In genomic region chr3:49501258-49501609, GRCh38 we compare ENCODE assay signal across 14 cellular contexts. TPM values are rescaled to one million over a fixed set of nuclear protein-coding genes. Genes with fewer than 3 reads are reported as not detected.
DNase-seq lines count a peak whose midpoint lies in the region; ATAC-seq and TF ChIP-seq lines count a peak whose summit lies in the region.
"Had no signal": no experiment of that assay in that cellular context is flagged by ENCODE, and none has a peak within 500 bp of the region (broad histone marks: within the 10 kb centered on the region; RNA-seq: fewer than 3 reads in every experiment).

No MANE protein-coding gene starts in this region.

- H3K27ac Mint-ChIP-seq in T-helper 2 cell treated with Interferon-gamma antibody and Interleukin-4, amounts not matched to agents 5 μg/mL and 100 μg/mL, for 36 hours = peak overlapping the region; percentile 14
- H3K27ac Mint-ChIP-seq in osteocyte (ENCODE audit: unreplicated experiment) = peak overlapping the region; percentile 98
- peak overlapping the region in 1 of 9 donors; percentile 45 for H3K27ac Mint-ChIP-seq in naive thymus-derived CD4-positive, alpha-beta T cell
- H3K27ac Mint-ChIP-seq: activated CD4-positive, alpha-beta T cell treated with anti-CD3 and anti-CD28 coated beads, Interleukin-2, amount 10 ng/mL, durations not matched to agents 7 days and 5 days; activated naive CD4-positive, alpha-beta T cell treated with anti-CD3 and anti-CD28 coated beads, Interleukin-2, amount 50 U/mL, for 24 hours; progenitor cell of endocrine pancreas had no signal

- peaks cover 0 to 7% (median 0%) of the 10 kb centered on the region in 9 donors for H3K36me3 ChIP-seq in heart left ventricle
- no peaks in the 10 kb centered on the region for H3K36me3 ChIP-seq in aorta (ENCODE audit: control insufficient read depth in 1 of 2, insufficient read depth in 2 of 2, low read length in 1 of 2)
- H3K36me3 ChIP-seq in naive thymus-derived CD4-positive, alpha-beta T cell (ENCODE audit: control insufficient read depth in 2 of 3, insufficient read depth in 3 of 3, low read length in 3 of 3) = no peaks in the 10 kb centered on the region

- POLR2A ChIA-PET in naive thymus-derived CD4-positive, alpha-beta T cell (lab: Charles Lee) = no interaction called here

- peaks cover 14% of the 10 kb centered on the region for H3K36me3 Mint-ChIP-seq in T-helper 2 cell treated with Interferon-gamma antibody and Interleukin-4, amounts not matched to agents 5 μg/mL and 100 μg/mL, for 36 hours (ENCODE audit: low read depth)
- H3K36me3 Mint-ChIP-seq in osteocyte (ENCODE audit: unreplicated experiment) = peaks cover 7% of the 10 kb centered on the region
- peaks cover 3 to 12% (median 11%) of the 10 kb centered on the region in 5 donors for H3K36me3 Mint-ChIP-seq in naive thymus-derived CD4-positive, alpha-beta T cell

- DNase-seq in T-helper 2 cell treated with Interferon-gamma antibody and Interleukin-4, amounts not matched to agents 5 μg/mL and 100 μg/mL, for 36 hours (ENCODE audit: low spot score) = no peak
- DNase-seq in T-helper 2 cell = no peak
- no peak for DNase-seq in heart left ventricle
- no peak for DNase-seq in osteocyte (ENCODE audit: extremely low spot score, unreplicated experiment)
- DNase-seq in aorta = no peak
- no peak for DNase-seq in stimulated activated CD4-positive, alpha-beta T cell treated with anti-CD3 and anti-CD28 coated beads, Interleukin-15, amount 100 ng/mL, for 24 hours
- no peak for DNase-seq in naive thymus-derived CD4-positive, alpha-beta T cell
- no peak for DNase-seq in HT-29 (ENCODE audit: low spot score)
- DNase-seq: activated CD4-positive, alpha-beta T cell treated with anti-CD3 and anti-CD28 coated beads, Interleukin-2, amount 10 ng/mL, durations not matched to agents 7 days and 5 days; effector memory CD4-positive, alpha-beta T cell; NCI-H2081 treated with DMSO at 0.1 percent for 48 hours; SHP77 had no signal

- intact Hi-C loops in heart left ventricle (cut with DNase I) (no loop called here), aorta (cut with DNase I) (loop anchor here in 1 of 2 donors (5.0 kb wide), 1 partner anchor 34 kb away; no protein-coding TSS in a partner anchor)
- intact Hi-C loops in naive thymus-derived CD4-positive, alpha-beta T cell (cut with micrococcal nuclease) = no loop called here

- H3K4me1 Mint-ChIP-seq in T-helper 2 cell treated with Interferon-gamma antibody and Interleukin-4, amounts not matched to agents 5 μg/mL and 100 μg/mL, for 36 hours (ENCODE audit: low read depth) = peaks cover 10% of the 10 kb centered on the region
- peaks cover 19% of the 10 kb centered on the region for H3K4me1 Mint-ChIP-seq in osteocyte (ENCODE audit: unreplicated experiment)
- H3K4me1 Mint-ChIP-seq in naive thymus-derived CD4-positive, alpha-beta T cell = peaks cover 6 to 39% (median 23%) of the 10 kb centered on the region in 7 donors

- TF ChIP-seq POLR2A in heart left ventricle (IDR thresholded peaks at IDR 0.05) = no peak

- H3K27me3 ChIP-seq in heart left ventricle = no peaks in the 10 kb centered on the region
- H3K27me3 ChIP-seq in aorta (ENCODE audit: control insufficient read depth in 1 of 2, insufficient read depth in 2 of 2, low read length in 1 of 2) = no peaks in the 10 kb centered on the region
- H3K27me3 ChIP-seq in naive thymus-derived CD4-positive, alpha-beta T cell (ENCODE audit: control insufficient read depth in 2 of 2, insufficient read depth in 2 of 2, low read length in 2 of 2) = no peaks in the 10 kb centered on the region

- ATAC-seq in heart left ventricle = peak; percentile 35 to 53 (median 46)
- ATAC-seq in aorta (ENCODE audit: low FRiP score) = peak; percentile 35
- ATAC-seq in naive thymus-derived CD4-positive, alpha-beta T cell = no peak

- H3K9me3 Mint-ChIP-seq in T-helper 2 cell treated with Interferon-gamma antibody and Interleukin-4, amounts not matched to agents 5 μg/mL and 100 μg/mL, for 36 hours = no peaks in the 10 kb centered on the region
- no peaks in the 10 kb centered on the region for H3K9me3 Mint-ChIP-seq in osteocyte (ENCODE audit: unreplicated experiment)
- no peaks in the 10 kb centered on the region for H3K9me3 Mint-ChIP-seq in naive thymus-derived CD4-positive, alpha-beta T cell
- H3K9me3 Mint-ChIP-seq: activated CD4-positive, alpha-beta T cell treated with anti-CD3 and anti-CD28 coated beads, Interleukin-2, amount 10 ng/mL, durations not matched to agents 7 days and 5 days; activated naive CD4-positive, alpha-beta T cell treated with anti-CD3 and anti-CD28 coated beads, Interleukin-2, amount 50 U/mL, for 24 hours had no signal

- TF ChIP-seq CTCF in heart left ventricle (IDR thresholded peaks at IDR 0.05) (no peak), osteocyte (IDR thresholded peaks at IDR 0.05) (no peak)

- CTCF ChIA-PET in naive thymus-derived CD4-positive, alpha-beta T cell (lab: Charles Lee) = interaction anchor here (0.6 kb wide), 1 partner anchor 10 kb away, joined by 3 read pairs; no protein-coding TSS in a partner anchor

- H3K27me3 Mint-ChIP-seq in T-helper 2 cell treated with Interferon-gamma antibody and Interleukin-4, amounts not matched to agents 5 μg/mL and 100 μg/mL, for 36 hours (ENCODE audit: low read depth) = no peaks in the 10 kb centered on the region
- H3K27me3 Mint-ChIP-seq in osteocyte (ENCODE audit: unreplicated experiment) = no peaks in the 10 kb centered on the region
- H3K27me3 Mint-ChIP-seq in naive thymus-derived CD4-positive, alpha-beta T cell = no peaks in the 10 kb centered on the region
- H3K27me3 Mint-ChIP-seq: activated CD4-positive, alpha-beta T cell treated with anti-CD3 and anti-CD28 coated beads, Interleukin-2, amount 10 ng/mL, durations not matched to agents 7 days and 5 days; activated naive CD4-positive, alpha-beta T cell treated with anti-CD3 and anti-CD28 coated beads, Interleukin-2, amount 50 U/mL, for 24 hours; progenitor cell of endocrine pancreas had no signal

- H3K4me3 Mint-ChIP-seq in T-helper 2 cell treated with Interferon-gamma antibody and Interleukin-4, amounts not matched to agents 5 μg/mL and 100 μg/mL, for 36 hours = no peak overlapping the region
- H3K4me3 Mint-ChIP-seq in osteocyte (ENCODE audit: unreplicated experiment) = peak overlapping the region; percentile 31
- H3K4me3 Mint-ChIP-seq in naive thymus-derived CD4-positive, alpha-beta T cell = no peak overlapping the region
- H3K4me3 Mint-ChIP-seq: activated CD4-positive, alpha-beta T cell treated with anti-CD3 and anti-CD28 coated beads, Interleukin-2, amount 10 ng/mL, durations not matched to agents 7 days and 5 days; activated naive CD4-positive, alpha-beta T cell treated with anti-CD3 and anti-CD28 coated beads, Interleukin-2, amount 50 U/mL, for 24 hours had no signal

- H3K27ac ChIP-seq in heart left ventricle = peak overlapping the region; percentile 45 to 89 (median 79)
- H3K27ac ChIP-seq in aorta (ENCODE audit: low read depth in 1 of 2, low read length in 2 of 2) = peak overlapping the region; percentile 86 to 89
- no peak overlapping the region for H3K27ac ChIP-seq in naive thymus-derived CD4-positive, alpha-beta T cell (ENCODE audit: low read depth, low read length)

- H3K9me3 ChIP-seq in heart left ventricle (no peaks in the 10 kb centered on the region), aorta (ENCODE audit: control insufficient read depth, low read length) (no peaks in the 10 kb centered on the region)
- H3K9me3 ChIP-seq in naive thymus-derived CD4-positive, alpha-beta T cell (ENCODE audit: control insufficient read depth in 2 of 3, low read length in 3 of 3) = no peaks in the 10 kb centered on the region

- H3K4me3 ChIP-seq in heart left ventricle (no peak overlapping the region), aorta (ENCODE audit: low read length in 2 of 2) (no peak overlapping the region)
- no peak overlapping the region for H3K4me3 ChIP-seq in naive thymus-derived CD4-positive, alpha-beta T cell (ENCODE audit: low read length)

- H3K4me1 ChIP-seq in heart left ventricle = peaks cover 0 to 45% (median 24%) of the 10 kb centered on the region in 12 donors
- peaks cover 3 to 6% of the 10 kb centered on the region in 2 donors for H3K4me1 ChIP-seq in aorta (ENCODE audit: control insufficient read depth in 1 of 2, insufficient read depth in 2 of 2, low read length in 2 of 2)
- no peaks in the 10 kb centered on the region for H3K4me1 ChIP-seq in naive thymus-derived CD4-positive, alpha-beta T cell (ENCODE audit: control insufficient read depth in 2 of 2, insufficient read depth in 2 of 2, low read length in 2 of 2)

- WGBS in heart left ventricle, 4 donors = 62 to 86% (median 79%) methylated on average over 3 of the region's 3 CpGs
- 83 to 88% methylated on average over 3 of the region's 3 CpGs for WGBS in aorta, 2 donors

RNA-seq across cellular contexts. Expression of gene DAG1, which starts 31.2 kb away (rescaled TPM):
- total RNA-seq in heart left ventricle (100 to 1,000 TPM; 122 to 218 (median 141) TPM), osteocyte (136 and 143 TPM in 2 replicates), aorta (10 to 100 TPM; 70.3 to 87.4 TPM)
- polyA plus RNA-seq in heart left ventricle (100 to 1,000 TPM in 1 of 2 donors, 10 to 100 TPM in 1; 39.9 to 124 TPM), aorta (10 to 100 TPM; 15.3 to 25.3 TPM)
- total RNA-seq in naive thymus-derived CD4-positive, alpha-beta T cell = 10 to 100 TPM; 12.0 to 22.3 (median 20.1) TPM
- 1 to 10 TPM; 5.4 to 5.7 TPM for polyA plus RNA-seq in naive thymus-derived CD4-positive, alpha-beta T cell
- 64.2 and 72.9 TPM in 2 replicates for total RNA-seq in HT-29 (2014; rRNA removed; shearing (Covaris generic))

RNA-seq across cellular contexts. Expression of gene BSN, which starts 53.0 kb away (rescaled TPM):
- 1 to 10 TPM in 5 of 9 donors, under 1 TPM in 4; 0.12 to 1.6 (median 1.0) TPM for total RNA-seq in heart left ventricle
- under 1 TPM; 0.19 to 0.42 TPM for polyA plus RNA-seq in heart left ventricle
- total RNA-seq in osteocyte = 0.64 and 0.81 TPM in 2 replicates
- under 1 TPM; 0.42 to 0.75 TPM for total RNA-seq in aorta
- under 1 TPM in 1 of 2 donors, not detected in 1; 0.08 TPM for polyA plus RNA-seq in aorta
- under 1 TPM; 0.12 to 0.16 (median 0.14) TPM for total RNA-seq in naive thymus-derived CD4-positive, alpha-beta T cell
- polyA plus RNA-seq in naive thymus-derived CD4-positive, alpha-beta T cell = not detected
- not detected in 2 replicates for total RNA-seq in HT-29 (2014; rRNA removed; shearing (Covaris generic))
